ENCODE assay signal across 29 cellular contexts in the genomic region with DNA sequence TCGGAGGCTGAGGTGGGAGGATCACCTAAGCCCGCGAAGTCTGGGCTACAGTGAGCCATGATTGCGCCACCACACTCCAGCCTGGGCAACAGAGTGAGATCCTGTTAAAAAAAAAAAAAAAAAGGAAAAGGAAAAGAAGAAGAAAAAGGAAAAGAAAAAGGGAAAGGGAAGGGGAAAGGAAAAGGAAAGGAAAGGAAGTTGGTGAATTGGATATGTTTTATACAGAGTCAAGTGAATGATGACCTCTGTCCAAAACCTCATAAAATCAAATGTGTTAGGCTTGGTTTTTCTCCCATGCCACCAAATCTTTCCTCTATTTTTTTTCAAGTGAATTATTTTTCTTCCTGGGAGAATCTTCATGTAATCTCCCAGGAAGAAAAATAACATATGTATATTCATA.
A peak's percentile ranks its signal among the peaks of the same experiment; 100 is the strongest.
DNase-seq lines count a peak whose midpoint lies in the region; ATAC-seq, FAIRE-seq and TF ChIP-seq lines count a peak whose summit lies in the region.
"Had no signal": no experiment of that assay in that cellular context is flagged by ENCODE, and none has a peak within 500 bp of the region (broad histone marks: within the 10 kb centered on the region; RNA-seq: fewer than 3 reads in every experiment).

No MANE protein-coding gene starts in this region.

- CTCF ChIA-PET in HepG2 (lab: Yijun Ruan, JAX; ENCODE audit: low intra/inter-chr PET ratio, low total read pairs) (no interaction called here), K562 (lab: Yijun Ruan, JAX; ENCODE audit: low intra/inter-chr PET ratio) (no interaction called here), PC-9 (lab: Charles Lee) (no interaction called here)

- H3K36me3 Mint-ChIP-seq in nephron progenitor cell (ENCODE audit: low read depth) = peaks cover 7% of the 10 kb centered on the region
- no peaks in the 10 kb centered on the region for H3K36me3 Mint-ChIP-seq in stimulated activated naive B cell treated with anti-CD40 and anti-IgM and Interleukin-4, amounts not matched to agents 10 μg/mL and 1 μg/mL and 100 μg/mL, for 72 hours
- H3K36me3 Mint-ChIP-seq: CD14-positive monocyte; CD4-positive, alpha-beta memory T cell; CD4-positive, CD25-positive, alpha-beta regulatory T cell; CD8-positive, alpha-beta memory T cell had no signal

- intact Hi-C loops in HepG2 (cut with micrococcal nuclease; ENCODE audit: unreplicated experiment) = no loop called here
- intact Hi-C loops in right lobe of liver (cut with DNase I) = no loop called here
- intact Hi-C loops in K562 (cut with micrococcal nuclease) = no loop called here
- intact Hi-C loops in PC-9 (cut with micrococcal nuclease; ENCODE audit: unreplicated experiment) = no loop called here

- TF ChIP-seq POLR2A in HepG2 (IDR thresholded peaks at IDR 0.05; ENCODE audit: insufficient read depth in 1 of 2, low read depth in 2 of 2, low read length in 2 of 2) (no peak), right lobe of liver (IDR thresholded peaks at IDR 0.05) (no peak), K562 (conservative IDR thresholded peaks at IDR 0.05) (no peak), tibial nerve (IDR thresholded peaks at IDR 0.05) (no peak)

- peaks cover 53% of the 10 kb centered on the region for H3K4me1 Mint-ChIP-seq in nephron progenitor cell
- no peaks in the 10 kb centered on the region for H3K4me1 Mint-ChIP-seq in stimulated activated naive B cell treated with anti-CD40 and anti-IgM and Interleukin-4, amounts not matched to agents 10 μg/mL and 1 μg/mL and 100 μg/mL, for 72 hours
- H3K4me1 Mint-ChIP-seq: CD14-positive monocyte; CD4-positive, alpha-beta memory T cell; CD4-positive, CD25-positive, alpha-beta regulatory T cell; CD8-positive, alpha-beta memory T cell had no signal

- peaks cover 3% of the 10 kb centered on the region for H3K27me3 Mint-ChIP-seq in nephron progenitor cell (ENCODE audit: low read depth, poor library complexity)
- H3K27me3 Mint-ChIP-seq in stimulated activated naive B cell treated with anti-CD40 and anti-IgM and Interleukin-4, amounts not matched to agents 10 μg/mL and 1 μg/mL and 100 μg/mL, for 72 hours = no peaks in the 10 kb centered on the region

- H3F3A ChIP-seq in PC-9 (ENCODE audit: insufficient read depth, low read depth) = no peaks in the 10 kb centered on the region

- FAIRE-seq in HepG2 (lab: Jason Lieb, UNC) (no peak), K562 (lab: Jason Lieb, UNC) (no peak)
- FAIRE-seq: A204.1, GM12878, GM12892, GM18507 had no signal

- no peaks in the 10 kb centered on the region for H4K20me1 ChIP-seq in HepG2 (ENCODE audit: insufficient read depth, low read length)
- no peaks in the 10 kb centered on the region for H4K20me1 ChIP-seq in K562 (replicated peaks; ENCODE audit: control insufficient read depth, insufficient read depth, low read length)
- no peaks in the 10 kb centered on the region for H4K20me1 ChIP-seq in PC-9 (ENCODE audit: insufficient read depth)
- H4K20me1 ChIP-seq: BLaER1 had no signal

- H3K4me3 Mint-ChIP-seq in nephron progenitor cell = no peak overlapping the region
- H3K4me3 Mint-ChIP-seq in stimulated activated naive B cell treated with anti-CD40 and anti-IgM and Interleukin-4, amounts not matched to agents 10 μg/mL and 1 μg/mL and 100 μg/mL, for 72 hours = no peak overlapping the region
- H3K4me3 Mint-ChIP-seq: CD14-positive monocyte; CD4-positive, alpha-beta memory T cell; CD4-positive, CD25-positive, alpha-beta regulatory T cell; CD8-positive, alpha-beta memory T cell had no signal

- H3K9me1 ChIP-seq in K562 (ENCODE audit: control insufficient read depth, insufficient read depth, low read length) = no peaks in the 10 kb centered on the region

- H3K27ac ChIP-seq in HepG2 (ENCODE audit: extremely low read length, insufficient read depth, low read length) = no peak overlapping the region
- H3K27ac ChIP-seq in right lobe of liver = no peak overlapping the region
- H3K27ac ChIP-seq in K562 (ENCODE audit: extremely low read depth, low read depth, low read length) = no peak overlapping the region
- no peak overlapping the region for H3K27ac ChIP-seq in PC-9
- no peak overlapping the region for H3K27ac ChIP-seq in tibial nerve
- H3K27ac ChIP-seq: BLaER1 had no signal

- H3K36me3 ChIP-seq in HepG2 (replicated peaks in 1 of 2; ENCODE audit: control insufficient read depth in 1 of 2, insufficient read depth in 2 of 2, low read length in 2 of 2) (no peaks in the 10 kb centered on the region), right lobe of liver (no peaks in the 10 kb centered on the region), K562 (ENCODE audit: control insufficient read depth, insufficient read depth, low read length) (no peaks in the 10 kb centered on the region), PC-9 (ENCODE audit: low read depth) (no peaks in the 10 kb centered on the region), tibial nerve (no peaks in the 10 kb centered on the region)
- H3K36me3 ChIP-seq: BE2C, BLaER1 had no signal

- in situ Hi-C loops in HepG2 (cut with HindIII; ENCODE audit: extremely low pct_ligation_motif_present, low pct_unique_long_range_greater_than_20kb) = no loop called here
- in situ Hi-C loops in K562 (cut with MboI) = loop anchor here (10.0 kb wide), 1 partner anchor 66 kb away; no protein-coding TSS in a partner anchor

- no TSS peak for BruUV-seq in HepG2 (replicated peaks; lab: Mats Ljungman, UMichigan)
- BruUV-seq in K562 (replicated peaks; lab: Mats Ljungman, UMichigan) = no TSS peak
- BruUV-seq in PC-9 (replicated peaks; lab: Mats Ljungman, UMichigan) = no TSS peak

- ATAC-seq in HepG2 (no peak), right lobe of liver (no peak), K562 (no peak)
- no peak for ATAC-seq in stimulated activated naive B cell treated with anti-CD40 and anti-IgM and Interleukin-4, amounts not matched to agents 10 μg/mL and 1 μg/mL and 100 μg/mL, for 72 hours (replicated peaks)
- ATAC-seq: GM12878 had no signal

- no peaks in the 10 kb centered on the region for H3K79me2 ChIP-seq in HepG2 (ENCODE audit: insufficient read depth, low read length)
- H3K79me2 ChIP-seq in K562 (ENCODE audit: control insufficient read depth, insufficient read depth, low read length) = no peaks in the 10 kb centered on the region
- H3K79me2 ChIP-seq in PC-9 (ENCODE audit: low read depth) = no peaks in the 10 kb centered on the region

- TF ChIP-seq RAD21 in HepG2 (CRISPR knock-in tag; IDR thresholded peaks at IDR 0.05) = no peak
- TF ChIP-seq RAD21 in K562 (CRISPR knock-in tag; conservative IDR thresholded peaks at IDR 0.05 in 1 of 2, IDR thresholded peaks at IDR 0.05 in 1 of 2) = no peak

- H3K9me3 ChIP-seq in HepG2 (ENCODE audit: low read length) = no peaks in the 10 kb centered on the region
- no peaks in the 10 kb centered on the region for H3K9me3 ChIP-seq in right lobe of liver
- H3K9me3 ChIP-seq in K562 (replicated peaks; ENCODE audit: control insufficient read depth, insufficient read depth, low read depth, low read length) = no peaks in the 10 kb centered on the region
- H3K9me3 ChIP-seq in PC-9 (ENCODE audit: insufficient read depth, low read depth) = no peaks in the 10 kb centered on the region
- no peaks in the 10 kb centered on the region for H3K9me3 ChIP-seq in tibial nerve
- H3K9me3 ChIP-seq: BE2C had no signal

- H3K4me3 ChIP-seq in HepG2 (replicated peaks in 1 of 3; ENCODE audit: insufficient read depth in 1 of 3, low read depth in 2 of 3, low read length in 3 of 3) (no peak overlapping the region), right lobe of liver (no peak overlapping the region), K562 (no peak overlapping the region), PC-9 (no peak overlapping the region), tibial nerve (no peak overlapping the region)
- H3K4me3 ChIP-seq: BLaER1, GM12878 had no signal

- TF ChIP-seq EP300 in HepG2 (IDR thresholded peaks at IDR 0.05; ENCODE audit: low read depth in 2 of 2, low read length in 2 of 2) (no peak), HepG2 (CRISPR knock-in tag; IDR thresholded peaks at IDR 0.05; ENCODE audit: borderline replicate concordance) (no peak), K562 (IDR thresholded peaks at IDR 0.05; ENCODE audit: low read length) (no peak), tibial nerve (IDR thresholded peaks at IDR 0.05) (no peak)

- 52% methylated on average over 4 of the region's 4 CpGs for WGBS in HepG2 (ENCODE audit: low lambda C conversion rate)
- 100% methylated on average over 3 of the region's 4 CpGs for WGBS in right lobe of liver (ENCODE audit: insufficient coverage, low coverage, low lambda C conversion rate, missing lambda C conversion rate)
- WGBS in K562 (ENCODE audit: insufficient coverage, low coverage, missing lambda C conversion rate) = 0% methylated on average over 3 of the region's 4 CpGs
- WGBS in tibial nerve, 2 donors = 95 to 97% methylated on average over 4 of the region's 4 CpGs

- H3K27ac Mint-ChIP-seq in nephron progenitor cell = peak overlapping the region; percentile 59
- H3K27ac Mint-ChIP-seq in stimulated activated naive B cell treated with anti-CD40 and anti-IgM and Interleukin-4, amounts not matched to agents 10 μg/mL and 1 μg/mL and 100 μg/mL, for 72 hours = peak overlapping the region; percentile 52
- H3K27ac Mint-ChIP-seq: CD14-positive monocyte; CD4-positive, alpha-beta memory T cell had no signal

- peaks cover 26% of the 10 kb centered on the region for H3K9me3 Mint-ChIP-seq in nephron progenitor cell
- H3K9me3 Mint-ChIP-seq in stimulated activated naive B cell treated with anti-CD40 and anti-IgM and Interleukin-4, amounts not matched to agents 10 μg/mL and 1 μg/mL and 100 μg/mL, for 72 hours = peaks cover 0 to 3% of the 10 kb centered on the region in 2 donors

- TF ChIP-seq CTCF in HepG2 (CRISPR knock-in tag; IDR thresholded peaks at IDR 0.05) (no peak), right lobe of liver (IDR thresholded peaks at IDR 0.05) (no peak), K562 (IDR thresholded peaks at IDR 0.05 in 2 of 3, conservative IDR thresholded peaks at IDR 0.05 in 1 of 3; ENCODE audit: insufficient read depth in 2 of 3, low read depth in 1 of 3, low read length in 3 of 3) (no peak), nephron progenitor cell (IDR thresholded peaks at IDR 0.05) (no peak), PC-9 (conservative IDR thresholded peaks at IDR 0.05) (no peak), tibial nerve (IDR thresholded peaks at IDR 0.05) (no peak)

- no peaks in the 10 kb centered on the region for H3K9me2 ChIP-seq in PC-9 (ENCODE audit: insufficient read depth)

- H3K4me1 ChIP-seq in HepG2 (ENCODE audit: insufficient read depth, low read length) (no peaks in the 10 kb centered on the region), right lobe of liver (no peaks in the 10 kb centered on the region), K562 (replicated peaks in 1 of 2; ENCODE audit: control insufficient read depth in 2 of 2, insufficient read depth in 2 of 2, low read length in 2 of 2) (no peaks in the 10 kb centered on the region), PC-9 (replicated peaks; ENCODE audit: insufficient read depth) (no peaks in the 10 kb centered on the region), tibial nerve (peaks cover 0 to 11% (median 0%) of the 10 kb centered on the region in 4 donors)
- H3K4me1 ChIP-seq: BE2C, BLaER1 had no signal

- DNase-seq in HepG2 (ENCODE audit: low spot score) (no peak), right lobe of liver (no peak), K562 (ENCODE audit: extremely low read depth in 1 of 4, low spot score in 3 of 4) (no peak), nephron progenitor cell (no peak), PC-9 (no peak), amniotic stem cell (lab: John Stamatoyannopoulos, UW) (no peak), tibial nerve (ENCODE audit: low spot score in 2 of 2) (no peak)
- DNase-seq in stimulated activated naive B cell treated with anti-CD40 and anti-IgM and Interleukin-4, amounts not matched to agents 10 μg/mL and 1 μg/mL and 100 μg/mL, for 72 hours = no peak
- DNase-seq: 8988T; ACHN; BE2C; C1 segment of cervical spinal cord; CD4-positive, alpha-beta memory T cell; CD4-positive, CD25-positive, alpha-beta regulatory T cell; CD8-positive, alpha-beta memory T cell; COR-L47; DMS 273 treated with DMSO at 0.1 percent for 48 hours; DMS153; DMS53; DMS79; DND-41; EL; GDM1 had no signal

- H3K9ac ChIP-seq in HepG2 (ENCODE audit: insufficient read depth, low read depth, low read length) = no peak overlapping the region
- no peak overlapping the region for H3K9ac ChIP-seq in K562 (ENCODE audit: insufficient read depth in 1 of 2, low read depth in 2 of 2, low read length in 2 of 2)
- H3K9ac ChIP-seq: BLaER1 had no signal

- H2AFZ ChIP-seq in HepG2 (ENCODE audit: low read length) (no peak overlapping the region), K562 (ENCODE audit: low read depth, low read length) (no peak overlapping the region), PC-9 (no peak overlapping the region)

- H3K27me3 ChIP-seq in HepG2 (ENCODE audit: control insufficient read depth in 1 of 2, insufficient read depth in 2 of 2, low read length in 2 of 2) (peaks cover 0 to 1% of the 10 kb centered on the region in 2 experiments; a peak in 1 of 5 replicates), right lobe of liver (no peaks in the 10 kb centered on the region), K562 (ENCODE audit: control insufficient read depth in 2 of 2, insufficient read depth in 2 of 2, low read length in 2 of 2) (peaks cover 0 to 3% of the 10 kb centered on the region in 2 experiments; a peak in 2 of 5 replicates), PC-9 (ENCODE audit: insufficient read depth, low read depth) (no peaks in the 10 kb centered on the region), tibial nerve (no peaks in the 10 kb centered on the region)
- H3K27me3 ChIP-seq: BE2C, BLaER1 had no signal

- no peak overlapping the region for H3K4me2 ChIP-seq in HepG2 (ENCODE audit: low read depth, low read length)
- no peak overlapping the region for H3K4me2 ChIP-seq in K562 (ENCODE audit: insufficient read depth, low read length)
- H3K4me2 ChIP-seq in PC-9 = no peak overlapping the region
- H3K4me2 ChIP-seq: BLaER1 had no signal

- POLR2A ChIA-PET in HepG2 (lab: Yijun Ruan, JAX) (no interaction called here), K562 (lab: Yijun Ruan, JAX) (interaction anchor here (1.4 kb wide), 1 partner anchor 11 kb away, joined by 4 read pairs; no protein-coding TSS in a partner anchor), PC-9 (lab: Charles Lee; ENCODE audit: unreplicated experiment) (no interaction called here)
